ENCODE assay signal across 1 cellular context in genomic region chr16:2942045-2942444, GRCh38.
TF ChIP-seq lines count a peak whose summit lies in the region.

No MANE protein-coding gene starts in this region.

TF ChIP-seq in GM12878, 131 proteins besides CTCF, POLR2A, EP300 and RAD21:
- TF ChIP-seq ZNF207 (IDR thresholded peaks at IDR 0.05; ENCODE audit: borderline replicate concordance) (no peak), SREBF1 (IDR thresholded peaks at IDR 0.05; ENCODE audit: low read length) (no peak), LARP7 (IDR thresholded peaks at IDR 0.05) (no peak), E2F4 (IDR thresholded peaks at IDR 0.05; ENCODE audit: low read depth, low read length) (no peak), TAF1 (IDR thresholded peaks at IDR 0.05; ENCODE audit: borderline replicate concordance, low read depth, low read length) (no peak)
